ENCODE assay signal across 9 cellular contexts in the genomic region with DNA sequence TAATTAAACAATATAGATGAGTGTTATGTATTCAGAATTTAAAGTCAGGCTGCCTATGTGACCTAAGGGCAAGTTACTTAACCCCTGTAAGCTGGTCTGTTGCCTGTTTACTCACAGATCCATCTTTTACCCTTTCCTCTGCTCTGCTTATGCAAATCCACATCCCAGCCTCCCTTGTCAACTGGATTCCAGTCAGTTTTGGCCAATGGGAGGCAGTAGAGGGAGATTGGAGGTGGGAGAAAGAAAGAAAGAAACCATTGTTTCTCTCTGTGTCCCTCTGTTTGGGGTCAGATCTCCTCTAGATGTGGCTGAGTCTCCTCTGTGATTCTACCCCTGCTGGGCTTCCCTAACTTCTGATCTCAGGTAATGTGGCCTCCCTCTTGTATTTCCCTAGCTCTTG.
"Had no signal": no experiment of that assay in that cellular context is flagged by ENCODE, and none has a peak within 500 bp of the region (broad histone marks: within the 10 kb centered on the region; RNA-seq: fewer than 3 reads in every experiment).

No MANE protein-coding gene starts in this region.

- H3K4me3 ChIP-seq: gastroesophageal sphincter, pancreas, tibial artery, uterus had no signal

- H3K27me3 ChIP-seq: gastroesophageal sphincter, pancreas, tibial artery, uterus had no signal

- FAIRE-seq: bronchial epithelial cell, endothelial cell of umbilical vein, pancreas had no signal

- H3K9me3 ChIP-seq: gastroesophageal sphincter, pancreas, tibial artery, uterus had no signal

- H3K27ac ChIP-seq: gastroesophageal sphincter, pancreas, tibial artery, uterus had no signal

- DNase-seq: activated CD4-positive, alpha-beta T cell treated with anti-CD3 and anti-CD28 coated beads, Interleukin-2, amount 10 ng/mL, durations not matched to agents 24 days and 14 days; activated naive CD4-positive, alpha-beta T cell; aorta; pancreas; tibial artery; uterus had no signal

- H3K4me1 ChIP-seq: pancreas, uterus had no signal

- H3K36me3 ChIP-seq: gastroesophageal sphincter, pancreas, tibial artery, uterus had no signal

- ATAC-seq: gastroesophageal sphincter, pancreas had no signal
